ENCODE assay signal across 10 cellular contexts in the genomic region with DNA sequence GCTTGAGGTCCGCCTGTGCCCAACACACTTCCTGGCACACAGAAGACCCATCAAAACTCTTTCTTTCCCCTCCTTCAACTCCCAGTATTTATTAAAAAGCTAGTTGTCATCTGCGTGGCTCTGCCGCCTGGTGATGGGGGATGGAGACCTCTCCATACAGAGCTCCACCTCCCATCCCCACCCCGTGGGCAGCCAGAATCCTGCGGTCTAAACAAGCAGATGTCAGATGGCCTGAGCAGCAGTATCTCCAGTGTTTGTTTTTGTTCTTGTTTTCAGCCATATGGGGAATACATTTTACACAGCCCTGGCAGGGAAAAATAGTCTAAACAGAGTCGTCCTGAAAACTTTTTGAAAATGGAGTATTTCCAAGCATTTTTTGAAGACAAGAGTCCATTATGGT.
DNase-seq lines count a peak whose midpoint lies in the region; ATAC-seq and TF ChIP-seq lines count a peak whose summit lies in the region.
"Had no signal": no experiment of that assay in that cellular context is flagged by ENCODE, and none has a peak within 500 bp of the region (broad histone marks: within the 10 kb centered on the region; RNA-seq: fewer than 3 reads in every experiment).

No MANE protein-coding gene starts in this region.

- no peaks in the 10 kb centered on the region for H3K9me3 ChIP-seq in sigmoid colon

- 45 to 57% methylated on average over 6 of the region's 6 CpGs for WGBS in sigmoid colon, 2 donors

- no peak for ATAC-seq in HG02938 (IDR thresholded peaks at IDR 0.05; ENCODE audit: unreplicated experiment)

- H3K36me3 ChIP-seq in sigmoid colon: peaks cover 0 to 10% (median 7%) of the 10 kb centered on the region in 4 donors

- DNase-seq in EL (peak; percentile 55), NCI-H82 treated with DMSO at 0.1 percent for 48 hours (lab: John Stamatoyannopoulos, UW; ENCODE audit: unreplicated experiment) (peak; percentile 91), fibroblast of villous mesenchyme (ENCODE audit: low read depth) (peak; percentile 94), sigmoid colon (peak; percentile 85), LoVo (ENCODE audit: low spot score) (no peak), GF-D8 (lab: John Stamatoyannopoulos, UW) (no peak)
- DNase-seq in activated CD4-positive, alpha-beta T cell treated with anti-CD3 and anti-CD28 coated beads, Interleukin-2, amount 50 U/mL, for 48 hours: no peak
- DNase-seq: immature natural killer cell, Karpas-422 had no signal

- no peak for TF ChIP-seq CTCF in fibroblast of villous mesenchyme (IDR thresholded peaks at IDR 0.05; ENCODE audit: insufficient read depth, low read depth, low read length)
- TF ChIP-seq CTCF in sigmoid colon (IDR thresholded peaks at IDR 0.05): no peak

- intact Hi-C loops in sigmoid colon (cut with DNase I): no loop called here

- H3K4me1 ChIP-seq in sigmoid colon: peaks cover 0 to 100% (median 98%) of the 10 kb centered on the region in 4 donors

- TF ChIP-seq POLR2A in sigmoid colon (IDR thresholded peaks at IDR 0.05): no peak

- H3K4me3 ChIP-seq in fibroblast of villous mesenchyme (ENCODE audit: low read depth, low read length): no peak overlapping the region
- peak overlapping the region in 1 of 4 donors; percentile 11 for H3K4me3 ChIP-seq in sigmoid colon

- H3K27ac ChIP-seq in sigmoid colon: peak overlapping the region; percentile 84 to 92 (median 88)

- TF ChIP-seq EP300 in sigmoid colon (IDR thresholded peaks at IDR 0.05): no peak

- no peaks in the 10 kb centered on the region for H3K27me3 ChIP-seq in sigmoid colon

Comparison
In these comparisons a context has a peak if more than half of its experiments do, and no peak if none do; other contexts are left out.
1. DNase-seq: peak in EL (single experiment), NCI-H82 treated with DMSO at 0.1 percent for 48 hours (single experiment), fibroblast of villous mesenchyme (single experiment) and sigmoid colon (single experiment); none in LoVo (single experiment), GF-D8 (single experiment) and activated CD4-positive, alpha-beta T cell treated with anti-CD3 and anti-CD28 coated beads, Interleukin-2, amount 50 U/mL, for 48 hours (0 of 2).